Comparison of ENCODE assay signal across 23 cellular contexts in genomic region chr22:43153916-43154315, GRCh38. TPM values are rescaled to one million over a fixed set of nuclear protein-coding genes. Genes with fewer than 3 reads are reported as not detected.
A peak's percentile ranks its signal among the peaks of the same experiment; 100 is the strongest.
DNase-seq lines count a peak whose midpoint lies in the region; ATAC-seq and TF ChIP-seq lines count a peak whose summit lies in the region.
"Had no signal": no experiment of that assay in that cellular context is flagged by ENCODE, and none has a peak within 500 bp of the region (broad histone marks: within the 10 kb centered on the region; RNA-seq: fewer than 3 reads in every experiment).

No MANE protein-coding gene starts in this region.

- no peaks in the 10 kb centered on the region for H3K9me3 Mint-ChIP-seq in naive thymus-derived CD4-positive, alpha-beta T cell
- H3K9me3 Mint-ChIP-seq: endodermal cell had no signal

- H3K9ac ChIP-seq in subcutaneous abdominal adipose tissue (ENCODE audit: low read length in 5 of 5): peak overlapping the region in 3 of 5 donors; percentile 41 to 55 (median 48)

- TF ChIP-seq CTCF in RWPE1 (conservative IDR thresholded peaks at IDR 0.05; ENCODE audit: low read depth) (no peak), fibroblast of villous mesenchyme (IDR thresholded peaks at IDR 0.05; ENCODE audit: insufficient read depth, low read depth, low read length) (no peak)

- no peaks in the 10 kb centered on the region for H3K9me3 ChIP-seq in HAP-1
- H3K9me3 ChIP-seq in subcutaneous abdominal adipose tissue (ENCODE audit: control insufficient read depth in 5 of 5, low read length in 5 of 5): no peaks in the 10 kb centered on the region
- no peaks in the 10 kb centered on the region for H3K9me3 ChIP-seq in naive thymus-derived CD4-positive, alpha-beta T cell (ENCODE audit: control insufficient read depth in 2 of 3, low read length in 3 of 3)
- H3K9me3 ChIP-seq: pancreas, SJSA1 had no signal

- intact Hi-C loops in naive thymus-derived CD4-positive, alpha-beta T cell (cut with micrococcal nuclease): loop anchor here (2.0 kb wide), 2 partner anchors 33 to 139 kb away; partner anchors contain the start of genes PACSIN2 (in 1 of the 2) and TTLL12 (in 1 of the 2)

- H3K4me1 ChIP-seq in HAP-1: peaks cover 13% of the 10 kb centered on the region
- peaks cover 2 to 73% (median 51%) of the 10 kb centered on the region in 5 donors for H3K4me1 ChIP-seq in subcutaneous abdominal adipose tissue (ENCODE audit: control insufficient read depth in 5 of 5, insufficient read depth in 5 of 5, low read length in 5 of 5)
- peaks cover 5 to 13% of the 10 kb centered on the region in 2 donors for H3K4me1 ChIP-seq in naive thymus-derived CD4-positive, alpha-beta T cell (ENCODE audit: control insufficient read depth in 2 of 2, insufficient read depth in 2 of 2, low read length in 2 of 2)

- no peak for ATAC-seq in left lobe of liver
- no peak for ATAC-seq in naive thymus-derived CD4-positive, alpha-beta T cell
- ATAC-seq: activated CD8-positive, alpha-beta memory T cell treated with anti-CD3 and anti-CD28 coated beads, Interleukin-2, amount 10 ng/mL, durations not matched to agents 7 days and 5 days; foreskin keratinocyte; left cardiac atrium; pancreas had no signal

- 0 out of 2 replicates have a peak overlapping the region, but pooled peaks have one; percentile 3 for H3K4me3 ChIP-seq in HAP-1
- no peak overlapping the region for H3K4me3 ChIP-seq in fibroblast of villous mesenchyme (ENCODE audit: low read depth, low read length)
- peak overlapping the region in 1 of 5 donors; percentile 22 for H3K4me3 ChIP-seq in subcutaneous abdominal adipose tissue (ENCODE audit: low read depth in 1 of 5, low read length in 5 of 5)
- H3K4me3 ChIP-seq in naive thymus-derived CD4-positive, alpha-beta T cell (ENCODE audit: low read length): no peak overlapping the region
- H3K4me3 ChIP-seq: pancreas, SJSA1 had no signal

- H3K27me3 ChIP-seq in HAP-1 (ENCODE audit: low read depth) (no peaks in the 10 kb centered on the region), subcutaneous abdominal adipose tissue (ENCODE audit: control insufficient read depth in 5 of 5, insufficient read depth in 4 of 5, low read length in 5 of 5) (no peaks in the 10 kb centered on the region)
- no peaks in the 10 kb centered on the region for H3K27me3 ChIP-seq in naive thymus-derived CD4-positive, alpha-beta T cell (ENCODE audit: control insufficient read depth in 2 of 2, insufficient read depth in 2 of 2, low read length in 2 of 2)
- H3K27me3 ChIP-seq: foreskin keratinocyte, pancreas, SJSA1 had no signal

- CTCF ChIA-PET in RWPE1 (lab: Yijun Ruan, JAX): no interaction called here
- CTCF ChIA-PET in naive thymus-derived CD4-positive, alpha-beta T cell (lab: Charles Lee): no interaction called here

- peak overlapping the region in 1 of 10 donors; percentile 95 for H3K4me3 Mint-ChIP-seq in naive thymus-derived CD4-positive, alpha-beta T cell
- H3K4me3 Mint-ChIP-seq: endodermal cell had no signal

- no peaks in the 10 kb centered on the region for H3K27me3 Mint-ChIP-seq in naive thymus-derived CD4-positive, alpha-beta T cell
- H3K27me3 Mint-ChIP-seq: activated CD8-positive, alpha-beta memory T cell treated with anti-CD3 and anti-CD28 coated beads, Interleukin-2, amount 10 ng/mL, durations not matched to agents 7 days and 5 days had no signal

- H3K4me1 Mint-ChIP-seq in naive thymus-derived CD4-positive, alpha-beta T cell: peaks cover 4 to 39% (median 16%) of the 10 kb centered on the region in 7 donors

- peak overlapping the region in 2 of 9 donors; percentile 22 to 74 for H3K27ac Mint-ChIP-seq in naive thymus-derived CD4-positive, alpha-beta T cell
- H3K27ac Mint-ChIP-seq: activated CD8-positive, alpha-beta memory T cell treated with anti-CD3 and anti-CD28 coated beads, Interleukin-2, amount 10 ng/mL, durations not matched to agents 7 days and 5 days; endodermal cell had no signal

- H3K36me3 ChIP-seq in HAP-1 (replicated peaks) (0 out of 2 replicates have a peak, but pooled peaks cover 3% of the 10 kb centered on the region), subcutaneous abdominal adipose tissue (ENCODE audit: control insufficient read depth in 5 of 5, insufficient read depth in 5 of 5, low read length in 5 of 5) (peaks cover 0 to 2% (median 0%) of the 10 kb centered on the region in 5 donors)
- peaks cover 0 to 18% (median 0%) of the 10 kb centered on the region in 3 experiments for H3K36me3 ChIP-seq in naive thymus-derived CD4-positive, alpha-beta T cell (ENCODE audit: control insufficient read depth in 2 of 3, insufficient read depth in 3 of 3, low read length in 3 of 3)
- H3K36me3 ChIP-seq: pancreas had no signal

- in situ Hi-C loops in HAP-1 (cut with MboI; ENCODE audit: low sequenced_read_pairs): no loop called here

- H3K27ac ChIP-seq in RWPE1: peak overlapping the region; percentile 98
- peak overlapping the region; percentile 84 for H3K27ac ChIP-seq in subcutaneous abdominal adipose tissue (ENCODE audit: low read depth, low read length)
- H3K27ac ChIP-seq in naive thymus-derived CD4-positive, alpha-beta T cell (ENCODE audit: low read depth, low read length): no peak overlapping the region
- H3K27ac ChIP-seq: foreskin keratinocyte, pancreas, SJSA1 had no signal

- DNase-seq in HAP-1 (ENCODE audit: low spot score in 2 of 2): no peak
- no peak for DNase-seq in RWPE1 (ENCODE audit: low spot score)
- peak; percentile 25 for DNase-seq in fibroblast of villous mesenchyme (ENCODE audit: low read depth)
- DNase-seq in left lobe of liver (ENCODE audit: low spot score): no peak
- DNase-seq in naive thymus-derived CD4-positive, alpha-beta T cell: no peak
- DNase-seq in NK-92 (lab: John Stamatoyannopoulos, UW; ENCODE audit: unreplicated experiment): no peak
- DNase-seq: activated CD8-positive, alpha-beta memory T cell treated with anti-CD3 and anti-CD28 coated beads, Interleukin-2, amount 10 ng/mL, durations not matched to agents 7 days and 5 days; activated effector memory CD4-positive, alpha-beta T cell treated with Interleukin-2 at 50 U/mL for 16 hours; amniotic stem cell; C1 segment of cervical spinal cord; endodermal cell; foreskin keratinocyte; HCEC 1CT; left cardiac atrium; NCI-H187 treated with DMSO at 0.1 percent for 48 hours; NCI-H446 treated with DMSO at 0.1 percent for 48 hours; pancreas; stimulated activated CD4-positive, alpha-beta T cell treated with anti-CD3 and anti-CD28 coated beads, Interleukin-4, amount 100 ng/mL, for 1 hour; T-helper 9 cell had no signal

- POLR2A ChIA-PET in RWPE1 (lab: Yijun Ruan, JAX; ENCODE audit: low non-redundant PET): no interaction called here
- POLR2A ChIA-PET in naive thymus-derived CD4-positive, alpha-beta T cell (lab: Charles Lee): no interaction called here

- H3K36me3 Mint-ChIP-seq in naive thymus-derived CD4-positive, alpha-beta T cell: peaks cover 0 to 2% (median 0%) of the 10 kb centered on the region in 5 donors
- H3K36me3 Mint-ChIP-seq: activated CD8-positive, alpha-beta memory T cell treated with anti-CD3 and anti-CD28 coated beads, Interleukin-2, amount 10 ng/mL, durations not matched to agents 7 days and 5 days had no signal

RNA-seq across cellular contexts. Expression of gene TSPO, which starts 2.6 kb away (rescaled TPM):
- total RNA-seq in fibroblast of villous mesenchyme (177 and 221 TPM in 2 replicates), left lobe of liver (32.2 TPM)
- 100 to 1,000 TPM in 2 of 5 experiments, 10 to 100 TPM in 3; 56.1 to 190 (median 61.5) TPM for total RNA-seq in naive thymus-derived CD4-positive, alpha-beta T cell
- polyA plus RNA-seq in naive thymus-derived CD4-positive, alpha-beta T cell: 100 to 1,000 TPM; 341 to 357 TPM

RNA-seq across cellular contexts. Expression of gene MCAT, which starts 10.7 kb away (rescaled TPM):
- total RNA-seq in fibroblast of villous mesenchyme: 13.8 and 14.8 TPM in 2 replicates
- total RNA-seq in left lobe of liver: 13.6 TPM
- total RNA-seq in naive thymus-derived CD4-positive, alpha-beta T cell: 10 to 100 TPM in 3 of 5 experiments, 1 to 10 TPM in 2; 7.1 to 17.9 (median 10.5) TPM
- 10 to 100 TPM in 1 of 2 donors, 1 to 10 TPM in 1; 8.9 to 11.7 TPM for polyA plus RNA-seq in naive thymus-derived CD4-positive, alpha-beta T cell

RNA-seq across cellular contexts. Expression of gene TTLL12, which starts 33.0 kb away (rescaled TPM):
- total RNA-seq in fibroblast of villous mesenchyme (22.9 and 27.1 TPM in 2 replicates), left lobe of liver (26.6 TPM)
- total RNA-seq in naive thymus-derived CD4-positive, alpha-beta T cell: 10 to 100 TPM; 15.6 to 43.7 (median 29.6) TPM
- polyA plus RNA-seq in naive thymus-derived CD4-positive, alpha-beta T cell: 10 to 100 TPM; 15.6 to 28.2 TPM

RNA-seq across cellular contexts. Expression of gene BIK, which starts 43.4 kb away (rescaled TPM):
- total RNA-seq in fibroblast of villous mesenchyme: 0.86 TPM in 1 of 2 replicates, not detected in the other
- 0.25 TPM for total RNA-seq in left lobe of liver
- total RNA-seq in naive thymus-derived CD4-positive, alpha-beta T cell: 1 to 10 TPM; 1.1 to 2.6 (median 1.4) TPM
- polyA plus RNA-seq in naive thymus-derived CD4-positive, alpha-beta T cell: 1 to 10 TPM; 2.2 to 4.3 TPM
- total RNA-seq: left cardiac atrium, LHCN-M2, temporal lobe had no signal
